ENCODE assay signal across 8 cellular contexts in the genomic region with DNA sequence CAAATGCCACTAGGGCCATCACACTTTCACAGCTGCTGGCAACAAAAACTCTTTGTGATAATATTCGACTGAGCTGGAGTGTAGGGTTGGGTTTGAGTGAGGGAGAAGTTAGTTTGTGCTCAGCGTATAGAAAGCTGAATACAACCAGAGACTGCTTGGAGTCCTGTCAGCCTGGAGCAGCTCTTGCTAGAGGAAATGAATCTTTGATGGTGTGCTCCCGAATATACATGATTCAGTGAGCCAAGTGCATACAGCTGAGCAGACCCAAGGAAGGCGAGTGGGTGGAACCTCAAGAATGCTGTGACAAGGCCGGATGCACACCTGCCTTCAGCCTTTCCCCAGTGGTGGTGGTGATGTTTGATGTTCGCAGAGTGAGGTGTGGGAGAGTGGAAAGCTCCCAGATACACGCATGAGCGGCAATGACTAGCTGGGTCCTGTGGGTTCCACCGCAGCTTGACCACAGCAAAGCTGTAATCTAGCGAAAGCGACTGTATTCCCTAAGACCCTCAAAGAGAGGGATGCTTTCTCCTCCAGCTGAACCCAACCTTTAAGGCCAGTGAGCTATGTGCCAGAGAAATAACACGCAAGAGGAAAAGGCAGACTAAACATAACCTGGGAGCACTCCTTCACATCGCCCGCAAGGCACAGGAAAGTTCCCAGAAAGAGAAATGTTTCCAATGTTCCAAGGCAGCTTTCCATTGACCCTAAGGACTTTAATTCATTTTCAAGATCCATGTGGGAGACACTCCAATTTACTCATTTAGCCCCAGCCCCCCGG. TPM values are rescaled to one million over a fixed set of nuclear protein-coding genes. Genes with fewer than 3 reads are reported as not detected.
DNase-seq lines count a peak whose midpoint lies in the region; ATAC-seq and TF ChIP-seq lines count a peak whose summit lies in the region.

No MANE protein-coding gene starts in this region.

- TF ChIP-seq CTCF in Peyer's patch (IDR thresholded peaks at IDR 0.05) (peak in 1 of 6 experiments; percentile 0), WERI-Rb-1 (IDR thresholded peaks at IDR 0.05; ENCODE audit: low read depth, low read length) (no peak)

- H3K9me3 ChIP-seq in Peyer's patch: no peaks in the 10 kb centered on the region
- H3K9me3 ChIP-seq in iPS-18c (ENCODE audit: control insufficient read depth, insufficient read depth, low read length): no peaks in the 10 kb centered on the region
- no peaks in the 10 kb centered on the region for H3K9me3 ChIP-seq in WERI-Rb-1 (ENCODE audit: severe bottlenecking)

- H3K27me3 ChIP-seq in Peyer's patch (no peaks in the 10 kb centered on the region), WERI-Rb-1 (ENCODE audit: insufficient read depth, low read depth, severe bottlenecking) (no peaks in the 10 kb centered on the region)

- peak in 1 of 2 donors; percentile 43 for TF ChIP-seq POLR2A in Peyer's patch (IDR thresholded peaks at IDR 0.05)

- H3K4me3 ChIP-seq in Peyer's patch (peak overlapping the region; percentile 61 to 80 (median 72)), iPS-18c (ENCODE audit: insufficient read depth, low read depth, low read length) (peak overlapping the region; percentile 78), WERI-Rb-1 (ENCODE audit: low read depth, low read length) (no peak overlapping the region)

- H3K36me3 Mint-ChIP-seq in activated naive CD4-positive, alpha-beta T cell treated with anti-CD3 and anti-CD28 coated beads, Interleukin-2, amount 50 U/mL, for 24 hours: peaks cover 5% of the 10 kb centered on the region

- H3K4me1 Mint-ChIP-seq in activated naive CD4-positive, alpha-beta T cell treated with anti-CD3 and anti-CD28 coated beads, Interleukin-2, amount 50 U/mL, for 24 hours: peaks cover 40% of the 10 kb centered on the region

- H3K27ac Mint-ChIP-seq in activated naive CD4-positive, alpha-beta T cell treated with anti-CD3 and anti-CD28 coated beads, Interleukin-2, amount 50 U/mL, for 24 hours: peak overlapping the region; percentile 95

- H3K36me3 ChIP-seq in Peyer's patch (no peaks in the 10 kb centered on the region), WERI-Rb-1 (no peaks in the 10 kb centered on the region)

- DNase-seq in Peyer's patch: peak in 2 of 3 donors; percentile 82 to 87
- peak; percentile 67 to 70 for DNase-seq in stimulated activated CD4-positive, alpha-beta T cell treated with anti-CD3 and anti-CD28 coated beads, Interleukin-15, amount 100 ng/mL, for 48 hours (ENCODE audit: low read depth in 2 of 2)
- DNase-seq in WERI-Rb-1: no peak
- no peak for DNase-seq in hippocampal formation (lab: John Stamatoyannopoulos, UW)

- peak overlapping the region; percentile 59 to 84 (median 78) for H3K27ac ChIP-seq in Peyer's patch
- H3K27ac ChIP-seq in WERI-Rb-1: no peak overlapping the region

- H3K27me3 Mint-ChIP-seq in activated naive CD4-positive, alpha-beta T cell treated with anti-CD3 and anti-CD28 coated beads, Interleukin-2, amount 50 U/mL, for 24 hours: no peaks in the 10 kb centered on the region

- H3K4me3 Mint-ChIP-seq in activated naive CD4-positive, alpha-beta T cell treated with anti-CD3 and anti-CD28 coated beads, Interleukin-2, amount 50 U/mL, for 24 hours: peak overlapping the region; percentile 98

- ATAC-seq in GM19372 (IDR thresholded peaks at IDR 0.05; ENCODE audit: low read depth, unreplicated experiment): peak; percentile 37
- ATAC-seq in HG03460 (IDR thresholded peaks at IDR 0.05; ENCODE audit: unreplicated experiment): no peak

- H3K9me3 Mint-ChIP-seq in activated naive CD4-positive, alpha-beta T cell treated with anti-CD3 and anti-CD28 coated beads, Interleukin-2, amount 50 U/mL, for 24 hours: no peaks in the 10 kb centered on the region

- H3K4me1 ChIP-seq in Peyer's patch: peaks cover 0 to 15% (median 8%) of the 10 kb centered on the region in 4 donors

RNA-seq across cellular contexts. Expression of gene ARHGEF3, which starts 1.2 kb away (rescaled TPM):
- 10 to 100 TPM in 1 of 4 donors, 1 to 10 TPM in 3; 4.5 to 40.4 (median 6.2) TPM for total RNA-seq in Peyer's patch

Comparison
In these comparisons a context has a peak if more than half of its experiments do, and no peak if none do; other contexts are left out.
1. DNase-seq: peak in Peyer's patch (2 of 3) and stimulated activated CD4-positive, alpha-beta T cell treated with anti-CD3 and anti-CD28 coated beads, Interleukin-15, amount 100 ng/mL, for 48 hours (2 of 2); none in WERI-Rb-1 (single experiment) and hippocampal formation (0 of 2).